27 cellular contexts compared by ENCODE assay signal in genomic region chr4:149741186-149741831, GRCh38.
"Had no signal": no experiment of that assay in that cellular context is flagged by ENCODE, and none has a peak within 500 bp of the region (broad histone marks: within the 10 kb centered on the region; RNA-seq: fewer than 3 reads in every experiment).

No MANE protein-coding gene starts in this region.

- H3K4me2 ChIP-seq: smooth muscle cell had no signal

- H3K27ac ChIP-seq: adrenal gland, body of pancreas, epithelial cell of prostate, gastrocnemius medialis, right atrium auricular region, stomach, thyroid gland, upper lobe of right lung had no signal

- ATAC-seq: body of pancreas; gastrocnemius medialis; left ventricle myocardium superior; mucosa of descending colon; natural killer cell treated with Interleukin-12 subunit alpha and Interleukin-12 subunit beta and Interleukin-15 and Interleukin-18, amount 100 ng/mL, for 72 hours; stimulated activated naive B cell treated with anti-CD40 and anti-IgM and Interleukin-4, amounts not matched to agents 10 μg/mL and 1 μg/mL and 100 μg/mL, for 72 hours; upper lobe of right lung had no signal

- DNase-seq: activated CD4-positive, alpha-beta memory T cell treated with anti-CD3 and anti-CD28 coated beads for 36 hours; activated CD4-positive, alpha-beta T cell treated with anti-CD3 and anti-CD28 coated beads, Interleukin-2, amount 10 ng/mL, durations not matched to agents 24 days and 14 days; activated CD4-positive, CD25-positive, alpha-beta regulatory T cell treated with anti-CD3 and anti-CD28 coated beads, Interleukin-2, amount 50 U/mL, for 72 hours; activated CD8-positive, alpha-beta memory T cell treated with anti-CD3 and anti-CD28 coated beads, Interleukin-2, amount 50 U/mL, for 4 hours; activated effector memory CD4-positive, alpha-beta T cell treated with anti-CD3 and anti-CD28 coated beads, Interleukin-2, amount 50 U/mL, for 16 hours; activated naive CD4-positive, alpha-beta T cell treated with anti-CD3 and anti-CD28 coated beads for 36 hours; activated naive CD8-positive, alpha-beta T cell treated with anti-CD3 and anti-CD28 coated beads for 36 hours; activated T-cell treated with anti-CD3 and anti-CD28 coated beads, Interleukin-2, amount 50 U/mL, for 1 hour; adrenal gland; aorta; body of pancreas; dermis blood vessel endothelial cell; effector CD4-positive, alpha-beta T cell; gastrocnemius medialis; glutamatergic neuron; left ventricle myocardium superior; mucosa of descending colon; stimulated activated CD4-positive, alpha-beta T cell treated with anti-CD3 and anti-CD28 coated beads, Interleukin-1b, Interleukin-23, amount 100 ng/mL, for 48 hours; stimulated activated CD4-positive, alpha-beta T cell treated with anti-CD3 and anti-CD28 coated beads, Interleukin-4, amount 100 ng/mL, for 4 hours; stimulated activated naive B cell treated with anti-CD40 and anti-IgM and Interleukin-4, amounts not matched to agents 10 μg/mL and 1 μg/mL and 100 μg/mL, for 72 hours; stomach; thyroid gland; upper lobe of right lung had no signal

- H3K4me1 ChIP-seq: adrenal gland, body of pancreas, gastrocnemius medialis, right atrium auricular region, stomach, thyroid gland, upper lobe of right lung had no signal

- H3K9me3 ChIP-seq: adrenal gland, body of pancreas, gastrocnemius medialis, mucosa of descending colon, right atrium auricular region, stomach, thyroid gland, upper lobe of right lung had no signal

- H3K4me3 ChIP-seq: adrenal gland, body of pancreas, gastrocnemius medialis, mucosa of descending colon, right atrium auricular region, smooth muscle cell, stomach, thyroid gland, upper lobe of right lung had no signal

- H3K36me3 ChIP-seq: adrenal gland, gastrocnemius medialis, right atrium auricular region, stomach, thyroid gland, upper lobe of right lung had no signal

- H3K27me3 ChIP-seq: adrenal gland, body of pancreas, gastrocnemius medialis, right atrium auricular region, stomach, thyroid gland, upper lobe of right lung had no signal
